ENCODE assay signal across 16 cellular contexts in the genomic region with DNA sequence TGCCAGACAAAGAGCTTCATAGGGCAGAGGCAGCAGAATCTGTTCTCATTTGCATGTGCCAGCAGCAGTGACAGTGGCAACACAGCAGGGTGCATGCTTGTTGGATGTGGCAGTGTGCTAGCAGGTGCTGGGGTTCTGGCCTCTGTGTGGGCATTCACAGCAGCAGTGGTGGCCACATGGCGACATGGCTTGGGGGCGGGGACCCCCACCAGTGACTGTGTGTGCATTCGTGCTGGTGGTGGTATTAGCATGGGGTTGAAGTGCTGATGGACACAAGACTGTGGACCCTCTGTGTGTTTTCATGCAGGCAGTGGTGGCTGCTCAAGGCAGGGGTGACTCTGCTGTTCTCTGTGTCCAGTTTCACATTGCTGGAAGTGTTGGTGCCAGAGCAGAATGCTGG.
"Had no signal": no experiment of that assay in that cellular context is flagged by ENCODE, and none has a peak within 500 bp of the region (broad histone marks: within the 10 kb centered on the region; RNA-seq: fewer than 3 reads in every experiment).

No MANE protein-coding gene starts in this region.

- H3K4me1 ChIP-seq: esophagus muscularis mucosa, gastrocnemius medialis, heart right ventricle, lower lobe of right lung, spleen, testis, tibial nerve had no signal

- H3K27me3 ChIP-seq: esophagus muscularis mucosa, gastrocnemius medialis, heart right ventricle, spleen, testis, tibial nerve had no signal

- H3K9me3 ChIP-seq: esophagus muscularis mucosa, gastrocnemius medialis, lower lobe of right lung, testis had no signal

- DNase-seq: effector memory CD4-positive, alpha-beta T cell; gastrocnemius medialis; heart right ventricle; hypothalamus; lower lobe of right lung; spleen; stimulated activated CD4-positive, alpha-beta T cell treated with anti-CD3 and anti-CD28 coated beads, Interleukin-15, amount 100 ng/mL, for 24 hours; stimulated activated CD4-positive, alpha-beta T cell treated with anti-CD3 and anti-CD28 coated beads, Interleukin-1b, Interleukin-23, amount 100 ng/mL, for 48 hours; stimulated activated CD4-positive, alpha-beta T cell treated with anti-CD3 and anti-CD28 coated beads, Interleukin-4, amount 100 ng/mL, for 24 hours; stimulated activated naive B cell treated with anti-CD40 and anti-IgM and Interleukin-4, amounts not matched to agents 10 μg/mL and 1 μg/mL and 100 μg/mL, for 72 hours; stimulated activated naive CD8-positive, alpha-beta T cell treated with anti-CD3 and anti-CD28 coated beads, Interleukin-15, amount 100 ng/mL, for 72 hours; testis had no signal

- H3K27ac ChIP-seq: epithelial cell of prostate, esophagus muscularis mucosa, gastrocnemius medialis, heart right ventricle, lower lobe of right lung, spleen, testis, tibial nerve had no signal

- H3K4me3 ChIP-seq: esophagus muscularis mucosa, gastrocnemius medialis, heart right ventricle, lower lobe of right lung, spleen, testis, tibial nerve had no signal

- H3K36me3 ChIP-seq: esophagus muscularis mucosa, gastrocnemius medialis, heart right ventricle, lower lobe of right lung, spleen, tibial nerve had no signal

- ATAC-seq: gastrocnemius medialis; heart right ventricle; left lobe of liver; stimulated activated naive B cell treated with anti-CD40 and anti-IgM and Interleukin-4, amounts not matched to agents 10 μg/mL and 1 μg/mL and 100 μg/mL, for 72 hours; stimulated activated naive CD8-positive, alpha-beta T cell treated with anti-CD3 and anti-CD28 coated beads, Interleukin-15, amount 100 ng/mL, for 72 hours had no signal
